Comparison of ENCODE assay signal across 9 cellular contexts in the genomic region with DNA sequence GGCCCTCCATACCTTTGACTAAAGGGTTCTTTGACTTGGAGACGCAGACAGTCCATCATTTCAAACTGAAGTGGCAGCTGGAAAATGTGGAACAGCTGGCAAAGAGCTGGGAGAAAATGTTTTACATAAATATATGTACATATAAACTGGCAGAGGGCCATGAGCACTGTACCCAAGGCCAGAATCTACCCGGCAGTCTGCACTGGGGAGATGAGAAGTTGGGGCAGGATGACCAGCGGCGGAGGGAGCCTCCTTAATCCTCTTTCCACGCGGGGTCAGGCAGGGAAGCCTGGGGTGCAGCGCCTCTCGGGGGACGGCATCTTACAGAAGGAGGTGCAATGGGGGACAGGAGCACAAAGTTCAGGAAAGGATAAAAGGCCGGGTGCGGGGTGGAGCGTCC. TPM values are rescaled to one million over a fixed set of nuclear protein-coding genes. Genes with fewer than 3 reads are reported as not detected.
DNase-seq lines count a peak whose midpoint lies in the region; ATAC-seq and TF ChIP-seq lines count a peak whose summit lies in the region.
"Had no signal": no experiment of that assay in that cellular context is flagged by ENCODE, and none has a peak within 500 bp of the region (broad histone marks: within the 10 kb centered on the region; RNA-seq: fewer than 3 reads in every experiment).

No MANE protein-coding gene starts in this region.

- TF ChIP-seq POLR2A in thyroid gland (IDR thresholded peaks at IDR 0.05), result no peak

- H3K36me3 ChIP-seq in ascending aorta, result no peaks in the 10 kb centered on the region
- no peaks in the 10 kb centered on the region for H3K36me3 ChIP-seq in left lung
- no peaks in the 10 kb centered on the region for H3K36me3 ChIP-seq in thyroid gland

- DNase-seq in activated CD4-positive, alpha-beta T cell treated with anti-CD3 and anti-CD28 coated beads, Interleukin-2, amount 10 ng/mL, durations not matched to agents 24 days and 14 days, result no peak
- no peak for DNase-seq in activated CD4-positive, alpha-beta T cell treated with anti-CD3 and anti-CD28 coated beads for 1 hour
- DNase-seq in ascending aorta (ENCODE audit: low spot score in 2 of 2) (no peak), left lung (no peak), thyroid gland (no peak), DMS79 (lab: John Stamatoyannopoulos, UW) (no peak)
- DNase-seq in NK-92 treated with Interleukin-12 subunit alpha and Interleukin-12 subunit beta, amount 100 ng/mL, for 24 hours (lab: John Stamatoyannopoulos, UW), result no peak
- DNase-seq: activated CD8-positive, alpha-beta memory T cell treated with anti-CD3 and anti-CD28 coated beads, Interleukin-2, amount 50 U/mL, for 4 hours had no signal

- peaks cover 5% of the 10 kb centered on the region for H3K4me1 Mint-ChIP-seq in activated CD4-positive, alpha-beta T cell treated with anti-CD3 and anti-CD28 coated beads, Interleukin-2, amount 10 ng/mL, durations not matched to agents 24 days and 14 days

- no peaks in the 10 kb centered on the region for H3K27me3 ChIP-seq in ascending aorta
- H3K27me3 ChIP-seq in left lung, result peaks cover 4 to 73% of the 10 kb centered on the region in 2 donors
- H3K27me3 ChIP-seq in thyroid gland, result no peaks in the 10 kb centered on the region

- WGBS in thyroid gland, 2 donors, result 36 to 45% methylated on average over 12 of the region's 12 CpGs

- H3K4me3 ChIP-seq in ascending aorta (peak overlapping the region; percentile 77 to 85), left lung (peak overlapping the region; percentile 57 to 70), thyroid gland (replicated peaks in 1 of 3) (peak overlapping the region; percentile 82 to 86 (median 84))

- H3K4me1 ChIP-seq in ascending aorta, result peaks cover 0 to 4% of the 10 kb centered on the region in 2 donors
- H3K4me1 ChIP-seq in left lung, result peaks cover 0 to 29% of the 10 kb centered on the region in 2 donors
- H3K4me1 ChIP-seq in thyroid gland, result peaks cover 17 to 44% of the 10 kb centered on the region in 2 donors

- H3K9me3 Mint-ChIP-seq in activated CD4-positive, alpha-beta T cell treated with anti-CD3 and anti-CD28 coated beads, Interleukin-2, amount 10 ng/mL, durations not matched to agents 24 days and 14 days, result no peaks in the 10 kb centered on the region

- peaks cover 72% of the 10 kb centered on the region for H3K27me3 Mint-ChIP-seq in activated CD4-positive, alpha-beta T cell treated with anti-CD3 and anti-CD28 coated beads, Interleukin-2, amount 10 ng/mL, durations not matched to agents 24 days and 14 days

- TF ChIP-seq CTCF in ascending aorta (IDR thresholded peaks at IDR 0.05) (no peak), left lung (IDR thresholded peaks at IDR 0.05) (no peak), thyroid gland (IDR thresholded peaks at IDR 0.05) (no peak)

- peak overlapping the region; percentile 83 to 98 for H3K27ac ChIP-seq in ascending aorta
- peak overlapping the region; percentile 71 to 79 for H3K27ac ChIP-seq in left lung
- H3K27ac ChIP-seq in thyroid gland, result peak overlapping the region in 1 of 3 donors; percentile 79

- H3K27ac Mint-ChIP-seq in activated CD4-positive, alpha-beta T cell treated with anti-CD3 and anti-CD28 coated beads, Interleukin-2, amount 10 ng/mL, durations not matched to agents 24 days and 14 days, result no peak overlapping the region

- intact Hi-C loops in activated CD4-positive, alpha-beta T cell treated with anti-CD3 and anti-CD28 coated beads, Interleukin-2, amount 10 ng/mL, durations not matched to agents 24 days and 14 days (cut with micrococcal nuclease), result loop anchor here (5.0 kb wide), 1 partner anchor 293 kb away; no protein-coding TSS in a partner anchor
- intact Hi-C loops in ascending aorta (cut with DNase I), result loop anchor here (5.0 to 10.0 kb wide), 5 partner anchors 258 to 1639 kb away; a partner anchor contains a TSS
- intact Hi-C loops in left lung (cut with DNase I), result no loop called here
- intact Hi-C loops in thyroid gland (cut with DNase I), result loop anchor here (5.0 kb wide), 1 partner anchor 258 kb away; no protein-coding TSS in a partner anchor

- ATAC-seq in left lung (no peak), HG02678 (IDR thresholded peaks at IDR 0.05; ENCODE audit: unreplicated experiment) (no peak)

- no peaks in the 10 kb centered on the region for H3K36me3 Mint-ChIP-seq in activated CD4-positive, alpha-beta T cell treated with anti-CD3 and anti-CD28 coated beads, Interleukin-2, amount 10 ng/mL, durations not matched to agents 24 days and 14 days (ENCODE audit: low read depth)

- peak overlapping the region; percentile 62 for H3K4me3 Mint-ChIP-seq in activated CD4-positive, alpha-beta T cell treated with anti-CD3 and anti-CD28 coated beads, Interleukin-2, amount 10 ng/mL, durations not matched to agents 24 days and 14 days

- no peaks in the 10 kb centered on the region for H3K9me3 ChIP-seq in ascending aorta
- H3K9me3 ChIP-seq in left lung, result no peaks in the 10 kb centered on the region
- no peaks in the 10 kb centered on the region for H3K9me3 ChIP-seq in thyroid gland

RNA-seq across cellular contexts. Expression of a gene that starts 1.3 kb away (rescaled TPM):
- not detected in 2 replicates for total RNA-seq in activated CD4-positive, alpha-beta T cell treated with anti-CD3 and anti-CD28 coated beads, Interleukin-2, amount 10 ng/mL, durations not matched to agents 24 days and 14 days
- total RNA-seq in ascending aorta, result 2.2 TPM
- total RNA-seq in left lung, result 10 to 100 TPM; 20.3 to 29.5 TPM
- 10 to 100 TPM; 10.1 to 15.6 (median 13.6) TPM for total RNA-seq in thyroid gland

Comparison
In these comparisons a context has a peak if more than half of its experiments do, and no peak if none do; other contexts are left out.
1. intact Hi-C loops: an anchor here in activated CD4-positive, alpha-beta T cell treated with anti-CD3 and anti-CD28 coated beads, Interleukin-2, amount 10 ng/mL, durations not matched to agents 24 days and 14 days (5.0 kb wide), ascending aorta (5.0 to 10.0 kb wide) and thyroid gland (5.0 kb wide); none called in left lung.